25 cellular contexts compared by ENCODE assay signal in the genomic region with DNA sequence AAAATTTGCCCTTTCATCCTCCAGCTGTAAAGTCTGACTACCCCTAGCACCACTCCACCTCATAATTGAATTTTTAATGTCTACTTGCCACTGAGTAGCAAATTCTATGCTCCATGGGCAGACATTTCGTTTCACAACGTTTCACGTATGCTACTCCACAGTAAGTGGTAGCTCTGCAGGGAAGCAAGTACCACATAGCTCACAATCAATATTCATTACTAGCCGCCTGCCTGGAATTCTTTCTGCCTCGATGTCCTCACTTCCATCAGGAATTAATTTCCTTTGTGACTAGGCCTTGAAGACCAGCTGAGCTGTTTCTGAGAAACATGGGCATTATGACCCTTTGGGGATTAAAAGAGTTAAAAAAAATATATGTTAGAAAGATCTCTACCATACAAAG.
"Had no signal": no experiment of that assay in that cellular context is flagged by ENCODE, and none has a peak within 500 bp of the region (broad histone marks: within the 10 kb centered on the region; RNA-seq: fewer than 3 reads in every experiment).

No MANE protein-coding gene starts in this region.

- H3K27me3 ChIP-seq: adrenal gland, ascending aorta, brain microvascular endothelial cell, dorsolateral prefrontal cortex, gastroesophageal sphincter, heart left ventricle, upper lobe of left lung had no signal

- H3K27me3 Mint-ChIP-seq: activated naive CD8-positive, alpha-beta T cell; activated T-cell treated with anti-CD3 and anti-CD28 coated beads, Interleukin-2, amount 50 U/mL, for 24 hours; naive B cell had no signal

- H3K9me3 Mint-ChIP-seq: activated T-cell treated with anti-CD3 and anti-CD28 coated beads, Interleukin-2, amount 50 U/mL, for 24 hours; activated T-helper 2 cell treated with anti-CD3 and anti-CD28 coated beads, Interferon-gamma antibody, Interleukin-2, Interleukin-4, amounts not matched to agents 10 μg/mL and 5 μg/mL and 100 μg/mL, durations not matched to agents 14 hours and 24 hours and 36 hours; immature natural killer cell; naive B cell had no signal

- H3K9me3 ChIP-seq: ascending aorta, gastroesophageal sphincter, heart left ventricle, lower lobe of right lung, prostate gland, upper lobe of left lung had no signal

- DNase-seq: activated CD4-positive, alpha-beta T cell treated with anti-CD3 and anti-CD28 coated beads for 1 hour; activated CD4-positive, alpha-beta T cell treated with anti-CD3 and anti-CD28 coated beads, Interleukin-2, amount 50 U/mL, for 1 hour; activated naive CD4-positive, alpha-beta T cell; activated T-cell treated with anti-CD3 and anti-CD28 coated beads, Interleukin-2, amount 50 U/mL, for 24 hours; adrenal gland; brain microvascular endothelial cell; central memory CD4-positive, alpha-beta T cell; dorsolateral prefrontal cortex; heart left ventricle; immature natural killer cell; lower lobe of right lung; naive B cell; right cardiac atrium; stimulated activated CD4-positive, alpha-beta T cell treated with anti-CD3 and anti-CD28 coated beads, Interleukin-4, amount 100 ng/mL, for 24 hours; stimulated activated naive CD8-positive, alpha-beta T cell treated with anti-CD3 and anti-CD28 coated beads, Interleukin-15, Interleukin-2, amounts not matched to agents 100 U/mL and 50 U/mL, for 24 hours; T-helper 1 cell; upper lobe of left lung; WERI-Rb-1 had no signal

- H3K4me3 ChIP-seq: adrenal gland, ascending aorta, dorsolateral prefrontal cortex, gastroesophageal sphincter, heart left ventricle, lower lobe of right lung, prostate gland, upper lobe of left lung had no signal

- H3K27ac Mint-ChIP-seq: activated naive CD8-positive, alpha-beta T cell; activated T-cell treated with anti-CD3 and anti-CD28 coated beads, Interleukin-2, amount 50 U/mL, for 24 hours; activated T-helper 2 cell treated with anti-CD3 and anti-CD28 coated beads, Interferon-gamma antibody, Interleukin-2, Interleukin-4, amounts not matched to agents 10 μg/mL and 5 μg/mL and 100 μg/mL, durations not matched to agents 14 hours and 24 hours and 36 hours had no signal

- H3K27ac ChIP-seq: adrenal gland, ascending aorta, brain microvascular endothelial cell, dorsolateral prefrontal cortex, epithelial cell of prostate, heart left ventricle, lower lobe of right lung, prostate gland, upper lobe of left lung, WERI-Rb-1 had no signal

- H3K36me3 ChIP-seq: adrenal gland, ascending aorta, brain microvascular endothelial cell, gastroesophageal sphincter, heart left ventricle, lower lobe of right lung, prostate gland, upper lobe of left lung, WERI-Rb-1 had no signal

- ATAC-seq: gastroesophageal sphincter; heart left ventricle; left lobe of liver; lower lobe of right lung; right cardiac atrium; stimulated activated naive CD8-positive, alpha-beta T cell treated with anti-CD3 and anti-CD28 coated beads, Interleukin-15, Interleukin-2, amounts not matched to agents 100 U/mL and 50 U/mL, for 24 hours had no signal

- H3K4me3 Mint-ChIP-seq: activated naive CD8-positive, alpha-beta T cell; activated T-cell treated with anti-CD3 and anti-CD28 coated beads, Interleukin-2, amount 50 U/mL, for 24 hours; immature natural killer cell; naive B cell had no signal

- H3K4me1 ChIP-seq: prostate gland had no signal

- H3K36me3 Mint-ChIP-seq: activated naive CD8-positive, alpha-beta T cell; immature natural killer cell; naive B cell had no signal
